8 cellular contexts compared by ENCODE assay signal in the genomic region with DNA sequence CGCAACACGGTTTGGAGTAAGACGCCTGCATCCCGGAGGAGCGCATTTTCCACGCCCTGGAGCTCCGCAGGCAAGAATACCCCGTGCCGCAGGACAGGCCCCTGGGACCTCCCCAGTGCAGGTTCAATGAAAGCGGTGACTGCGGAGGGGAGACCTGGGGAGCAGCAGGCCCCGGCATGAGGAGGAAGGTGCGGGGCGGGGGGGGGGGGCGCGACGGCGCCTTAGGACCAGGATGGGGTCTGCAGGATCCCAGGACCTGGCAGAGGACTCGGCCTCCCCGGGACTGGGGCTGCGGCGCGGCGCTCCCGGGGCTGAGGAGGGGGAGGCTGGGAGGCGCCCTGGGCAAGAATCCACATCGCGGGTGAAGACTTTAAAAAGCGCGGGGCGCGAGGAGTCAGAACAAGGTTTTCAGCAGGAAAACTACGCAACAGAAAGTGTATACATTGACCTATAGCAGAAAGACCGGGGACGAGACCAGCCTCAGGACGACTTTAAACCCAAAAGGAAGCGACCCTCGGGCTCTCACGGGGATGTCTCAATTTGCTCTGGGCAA. TPM values are rescaled to one million over a fixed set of nuclear protein-coding genes. Genes with fewer than 3 reads are reported as not detected.
DNase-seq lines count a peak whose midpoint lies in the region; ATAC-seq and TF ChIP-seq lines count a peak whose summit lies in the region.

No MANE protein-coding gene starts in this region.

- no peak overlapping the region for H3K23ac ChIP-seq in mesenchymal stem cell (ENCODE audit: low read length in 2 of 2)

- TF ChIP-seq CTCF in upper lobe of left lung (IDR thresholded peaks at IDR 0.05) = no peak

- peak overlapping the region; percentile 20 to 24 for H3K4ac ChIP-seq in mesenchymal stem cell (ENCODE audit: low read depth in 1 of 2, low read length in 2 of 2)

- ATAC-seq in Right ventricle myocardium inferior = peak; percentile 6
- peak; percentile 25 for ATAC-seq in HG02610 (IDR thresholded peaks at IDR 0.05; ENCODE audit: unreplicated experiment)
- peak; percentile 37 to 55 for ATAC-seq in upper lobe of left lung (ENCODE audit: low FRiP score in 2 of 2)

- H4K8ac ChIP-seq in mesenchymal stem cell (ENCODE audit: low read length) = peak overlapping the region; percentile 69

- intact Hi-C loops in Right ventricle myocardium inferior (cut with DNase I) = no loop called here
- intact Hi-C loops in cardiac septum (cut with DNase I) = loop anchor here (2.0 kb wide), 1 partner anchor 44 kb away; no protein-coding TSS in a partner anchor

- H3K79me1 ChIP-seq in mesenchymal stem cell (replicated peaks; ENCODE audit: low read length, poor library complexity, severe bottlenecking) = peaks cover 12% of the 10 kb centered on the region

- peak overlapping the region; percentile 31 to 78 for H3K18ac ChIP-seq in mesenchymal stem cell (ENCODE audit: low read depth in 1 of 2, low read length in 2 of 2)

- H2AFZ ChIP-seq in mesenchymal stem cell (ENCODE audit: low read depth, low read length) = no peak overlapping the region

- peak overlapping the region; percentile 77 for H2BK120ac ChIP-seq in mesenchymal stem cell (ENCODE audit: low read depth, low read length)

- DNase-seq in Right ventricle myocardium inferior (ENCODE audit: missing footprints) (peak; percentile 70), cardiac septum (ENCODE audit: low spot score) (no peak), NT2/D1 (ENCODE audit: low read depth, low spot score) (no peak), mesenchymal stem cell (peak; percentile 35), upper lobe of left lung (peak in 1 of 2 donors; percentile 86), NCI-H1436 (lab: John Stamatoyannopoulos, UW) (no peak)

- WGBS in mesenchymal stem cell = 1% methylated on average over 38 of the region's 39 CpGs
- 0 to 1% methylated on average over 28 to 33 of the region's 39 CpGs for WGBS in upper lobe of left lung, 2 donors

- H2BK12ac ChIP-seq in mesenchymal stem cell (ENCODE audit: low read length in 2 of 2) = no peak overlapping the region

- H3K4me2 ChIP-seq in mesenchymal stem cell (ENCODE audit: low read length, poor library complexity, severe bottlenecking) = peak overlapping the region; percentile 80

- H3K14ac ChIP-seq in mesenchymal stem cell (ENCODE audit: low read length in 2 of 2) = no peak overlapping the region

- no peaks in the 10 kb centered on the region for H3K9me3 ChIP-seq in NT2/D1 (ENCODE audit: insufficient read depth, low read length)
- peaks cover 1 to 2% of the 10 kb centered on the region in 2 donors for H3K9me3 ChIP-seq in duodenal mucosa (ENCODE audit: control insufficient read depth in 1 of 2, low read length in 2 of 2)
- H3K9me3 ChIP-seq in mesenchymal stem cell (ENCODE audit: control insufficient read depth, low read length) = no peaks in the 10 kb centered on the region
- H3K9me3 ChIP-seq in upper lobe of left lung = no peaks in the 10 kb centered on the region

- H3K4me1 ChIP-seq in NT2/D1 (ENCODE audit: insufficient read depth, insufficient read length) (no peaks in the 10 kb centered on the region), duodenal mucosa (ENCODE audit: control insufficient read depth in 1 of 2, insufficient read depth in 2 of 2, low read length in 2 of 2) (no peaks in the 10 kb centered on the region), mesenchymal stem cell (ENCODE audit: control insufficient read depth, insufficient read depth, low read depth, low read length) (peaks cover 7% of the 10 kb centered on the region), upper lobe of left lung (peaks cover 7 to 29% (median 13%) of the 10 kb centered on the region in 4 donors)

- no peak for TF ChIP-seq POLR2A in upper lobe of left lung (IDR thresholded peaks at IDR 0.05)

- H4K91ac ChIP-seq in mesenchymal stem cell (ENCODE audit: low read length) = peak overlapping the region; percentile 13

- peak overlapping the region; percentile 73 for H3K27ac ChIP-seq in duodenal mucosa (ENCODE audit: low read depth, low read length)
- peak overlapping the region; percentile 90 for H3K27ac ChIP-seq in mesenchymal stem cell (ENCODE audit: low read length, poor library complexity, severe bottlenecking)
- H3K27ac ChIP-seq in upper lobe of left lung = peak overlapping the region; percentile 89 to 95 (median 90)

- H3K9ac ChIP-seq in NT2/D1 (ENCODE audit: insufficient read length, low read depth) (peak overlapping the region; percentile 86), duodenal mucosa (ENCODE audit: low read depth in 1 of 2, low read length in 2 of 2) (peak overlapping the region; percentile 53 to 93), mesenchymal stem cell (ENCODE audit: low read length) (peak overlapping the region; percentile 98)

- peak overlapping the region; percentile 12 for H2BK15ac ChIP-seq in mesenchymal stem cell (ENCODE audit: low read depth, poor library complexity, severe bottlenecking)

- H3K36me3 ChIP-seq in NT2/D1 (ENCODE audit: insufficient read depth, insufficient read length, low read length) (peaks cover 14% of the 10 kb centered on the region), duodenal mucosa (ENCODE audit: control insufficient read depth in 1 of 2, insufficient read depth in 2 of 2, low read length in 2 of 2) (no peaks in the 10 kb centered on the region), mesenchymal stem cell (ENCODE audit: control insufficient read depth in 1 of 2, insufficient read depth in 2 of 2, low read depth in 1 of 2, low read length in 2 of 2) (peaks cover 0 to 14% of the 10 kb centered on the region in 2 experiments), upper lobe of left lung (no peaks in the 10 kb centered on the region)

- no peak for TF ChIP-seq EP300 in upper lobe of left lung (IDR thresholded peaks at IDR 0.05)

- peak overlapping the region; percentile 62 for H2BK5ac ChIP-seq in mesenchymal stem cell (ENCODE audit: low read depth, low read length, poor library complexity, severe bottlenecking)

- peak overlapping the region; percentile 76 for H3K4me3 ChIP-seq in NT2/D1 (ENCODE audit: insufficient read length, low read depth)
- H3K4me3 ChIP-seq in duodenal mucosa (ENCODE audit: low read depth in 1 of 2, low read length in 2 of 2) = peak overlapping the region; percentile 76 to 97
- peak overlapping the region; percentile 78 to 98 for H3K4me3 ChIP-seq in mesenchymal stem cell (ENCODE audit: insufficient read depth in 1 of 2, low read depth in 1 of 2, low read length in 2 of 2)
- H3K4me3 ChIP-seq in upper lobe of left lung = peak overlapping the region; percentile 42 to 81 (median 72)

- H2AK5ac ChIP-seq in mesenchymal stem cell (ENCODE audit: low read length, severe bottlenecking) = no peak overlapping the region

- H3K27me3 ChIP-seq in NT2/D1 (ENCODE audit: insufficient read depth, insufficient read length) = no peaks in the 10 kb centered on the region
- H3K27me3 ChIP-seq in duodenal mucosa (ENCODE audit: control insufficient read depth in 1 of 2, insufficient read depth in 2 of 2, low read length in 2 of 2) = no peaks in the 10 kb centered on the region
- H3K27me3 ChIP-seq in mesenchymal stem cell (ENCODE audit: control insufficient read depth in 1 of 2, insufficient read depth in 1 of 2, low read length in 2 of 2) = no peaks in the 10 kb centered on the region
- H3K27me3 ChIP-seq in upper lobe of left lung = no peaks in the 10 kb centered on the region

RNA-seq across cellular contexts. Expression of a gene that starts 0.4 kb away (rescaled TPM):
- total RNA-seq in Right ventricle myocardium inferior = 7.4 TPM
- total RNA-seq in cardiac septum = 6.8 TPM
- polyA plus RNA-seq in mesenchymal stem cell (2013, experiment 1 of 2) = 7.1 TPM
- polyA plus RNA-seq in mesenchymal stem cell (2013, experiment 2 of 2) = 5.0 TPM
- total RNA-seq in upper lobe of left lung = 10 to 100 TPM in 5 of 6 donors, 1 to 10 TPM in 1; 9.0 to 44.0 (median 20.1) TPM

RNA-seq across cellular contexts. Expression of a gene that starts 52.2 kb away (rescaled TPM):
- total RNA-seq in Right ventricle myocardium inferior (2.8 TPM), cardiac septum (2.2 TPM), upper lobe of left lung (10 to 100 TPM in 5 of 6 donors, 1 to 10 TPM in 1; 9.4 to 68.1 (median 11.1) TPM)
- polyA plus RNA-seq in mesenchymal stem cell (2013, experiment 1 of 2) = 3.4 TPM
- 2.7 TPM for polyA plus RNA-seq in mesenchymal stem cell (2013, experiment 2 of 2)

Comparison
In these comparisons a context has a peak if more than half of its experiments do, and no peak if none do; other contexts are left out.
1. DNase-seq: peak in Right ventricle myocardium inferior (single experiment) and mesenchymal stem cell (single experiment); none in cardiac septum (single experiment), NT2/D1 (single experiment) and NCI-H1436 (single experiment).
2. Peak in every context shown above with its lines, with median percentiles within 50 percentile points of each other: ATAC-seq, H3K4me3 ChIP-seq, H3K9ac ChIP-seq and H3K27ac ChIP-seq.